ENCODE assay signal across 9 cellular contexts in the genomic region with DNA sequence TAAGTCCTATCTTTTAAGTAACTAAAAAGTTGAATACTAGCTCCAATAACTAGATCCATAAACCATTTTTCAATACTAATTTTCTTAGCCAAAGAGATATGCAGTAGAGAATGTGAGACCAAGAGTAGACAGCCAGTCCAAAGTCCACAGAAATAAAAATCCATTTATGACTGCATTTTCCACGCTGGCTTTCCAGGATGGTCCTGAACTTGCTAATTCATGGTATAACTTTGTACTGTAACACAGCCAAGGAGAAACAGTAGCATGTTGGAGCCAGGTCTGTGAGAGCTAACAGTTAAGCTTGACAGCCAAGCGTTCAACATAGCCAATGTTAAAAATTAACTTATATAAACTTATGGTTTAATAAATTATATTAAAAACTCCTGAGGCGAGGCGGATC.
"Had no signal": no experiment of that assay in that cellular context is flagged by ENCODE, and none has a peak within 500 bp of the region (broad histone marks: within the 10 kb centered on the region; RNA-seq: fewer than 3 reads in every experiment).

No MANE protein-coding gene starts in this region.

- ATAC-seq: HCT116 had no signal

- H3K27ac ChIP-seq: GM23248, HL-60 had no signal

- H3K4me1 ChIP-seq: HAP-1 had no signal

- FAIRE-seq: HTR-8/SVneo had no signal

- H2AFZ ChIP-seq: GM23248 had no signal

- H3K9me3 ChIP-seq: HAP-1 had no signal

- H3K4me3 ChIP-seq: GM23248, HAP-1 had no signal

- H3K36me3 ChIP-seq: HAP-1 had no signal

- DNase-seq: GM23248, GOT3, H7, HFFc6, KBM-7 had no signal

- H3K9ac ChIP-seq: GM23248 had no signal
